ENCODE assay signal across 15 cellular contexts in genomic region chr4:165382640-165383039, GRCh38. TPM values are rescaled to one million over a fixed set of nuclear protein-coding genes. Genes with fewer than 3 reads are reported as not detected.
DNase-seq lines count a peak whose midpoint lies in the region; ATAC-seq, FAIRE-seq and TF ChIP-seq lines count a peak whose summit lies in the region.
"Had no signal": no experiment of that assay in that cellular context is flagged by ENCODE, and none has a peak within 500 bp of the region (broad histone marks: within the 10 kb centered on the region; RNA-seq: fewer than 3 reads in every experiment).

No MANE protein-coding gene starts in this region.

- H3K4me3 ChIP-seq in HepG2 (replicated peaks in 1 of 3; ENCODE audit: insufficient read depth in 1 of 3, low read depth in 2 of 3, low read length in 3 of 3) (no peak overlapping the region; a peak in 1 of 6 replicates), right lobe of liver (no peak overlapping the region), endocrine pancreas (ENCODE audit: control insufficient read depth, insufficient read depth, low read length) (peak overlapping the region; percentile 100), aorta (ENCODE audit: low read length in 2 of 2) (peak overlapping the region in 1 of 2 donors; percentile 46), esophagus squamous epithelium (no peak overlapping the region)

- in situ Hi-C loops in HepG2 (cut with HindIII; ENCODE audit: extremely low pct_ligation_motif_present, low pct_unique_long_range_greater_than_20kb): no loop called here

- no peaks in the 10 kb centered on the region for H3K9me3 ChIP-seq in HepG2 (ENCODE audit: low read length)
- H3K9me3 ChIP-seq in right lobe of liver: no peaks in the 10 kb centered on the region
- no peaks in the 10 kb centered on the region for H3K9me3 ChIP-seq in endocrine pancreas (ENCODE audit: control insufficient read depth, low read length)
- H3K9me3 ChIP-seq in aorta (ENCODE audit: control insufficient read depth, low read length): no peaks in the 10 kb centered on the region
- no peaks in the 10 kb centered on the region for H3K9me3 ChIP-seq in esophagus squamous epithelium

- peaks cover 11% of the 10 kb centered on the region for H3K27me3 Mint-ChIP-seq in nephron (ENCODE audit: low read depth)

- intact Hi-C loops in HepG2 (cut with micrococcal nuclease; ENCODE audit: unreplicated experiment) (no loop called here), right lobe of liver (cut with DNase I) (no loop called here), aorta (cut with DNase I) (no loop called here), esophagus squamous epithelium (cut with DNase I) (no loop called here)

- TF ChIP-seq RAD21 in HepG2 (CRISPR knock-in tag; IDR thresholded peaks at IDR 0.05): no peak

- 91% methylated on average over 1 of the region's 1 CpG for WGBS in HepG2 (ENCODE audit: low lambda C conversion rate)
- WGBS in right lobe of liver (ENCODE audit: insufficient coverage, low coverage, low lambda C conversion rate, missing lambda C conversion rate): 80% methylated on average over 1 of the region's 1 CpG
- 71 to 84% methylated on average over 1 of the region's 1 CpG for WGBS in aorta, 2 donors
- 76 to 93% methylated on average over 1 of the region's 1 CpG for WGBS in esophagus squamous epithelium, 2 donors

- CTCF ChIA-PET in HepG2 (lab: Yijun Ruan, JAX; ENCODE audit: low intra/inter-chr PET ratio, low total read pairs): no interaction called here

- no peaks in the 10 kb centered on the region for H3K36me3 Mint-ChIP-seq in nephron (ENCODE audit: low read depth)

- DNase-seq in HepG2 (ENCODE audit: low spot score): no peak
- DNase-seq in right lobe of liver: no peak
- no peak for DNase-seq in aorta
- DNase-seq in activated CD8-positive, alpha-beta memory T cell treated with anti-CD3 and anti-CD28 coated beads for 24 hours: no peak
- no peak for DNase-seq in esophagus squamous epithelium (lab: John Stamatoyannopoulos, UW)
- DNase-seq: DMS153, KG1, NCI-H1048, NCI-H2081 treated with DMSO at 0.1 percent for 48 hours, NCI-H526, PC-3 had no signal

- H3K9ac ChIP-seq in HepG2 (ENCODE audit: insufficient read depth, low read depth, low read length) (no peak overlapping the region), endocrine pancreas (ENCODE audit: control insufficient read depth, insufficient read depth, low read length) (no peak overlapping the region)

- H3K4me1 Mint-ChIP-seq in nephron: peaks cover 62% of the 10 kb centered on the region

- POLR2A ChIA-PET in HepG2 (lab: Yijun Ruan, JAX): interaction anchor here (1.5 kb wide), 1 partner anchor 31 kb away, joined by 4 read pairs; no protein-coding TSS in a partner anchor

- H3K27me3 ChIP-seq in HepG2 (ENCODE audit: control insufficient read depth in 1 of 2, insufficient read depth in 2 of 2, low read length in 2 of 2): no peaks in the 10 kb centered on the region; a peak in 1 of 5 replicates
- no peaks in the 10 kb centered on the region for H3K27me3 ChIP-seq in right lobe of liver
- no peaks in the 10 kb centered on the region for H3K27me3 ChIP-seq in endocrine pancreas (ENCODE audit: control insufficient read depth, insufficient read depth, low read length)
- no peaks in the 10 kb centered on the region for H3K27me3 ChIP-seq in aorta (ENCODE audit: control insufficient read depth in 1 of 2, insufficient read depth in 2 of 2, low read length in 1 of 2)
- H3K27me3 ChIP-seq in esophagus squamous epithelium: peaks cover 0 to 23% (median 0%) of the 10 kb centered on the region in 4 donors

- H3K4me1 ChIP-seq in HepG2 (ENCODE audit: insufficient read depth, low read length): peaks cover 64% of the 10 kb centered on the region
- H3K4me1 ChIP-seq in right lobe of liver: no peaks in the 10 kb centered on the region
- peaks cover 47% of the 10 kb centered on the region for H3K4me1 ChIP-seq in endocrine pancreas (ENCODE audit: control insufficient read depth, insufficient read depth, low read length)
- peaks cover 2 to 7% of the 10 kb centered on the region in 2 donors for H3K4me1 ChIP-seq in aorta (ENCODE audit: control insufficient read depth in 1 of 2, insufficient read depth in 2 of 2, low read length in 2 of 2)
- peaks cover 0 to 41% (median 5%) of the 10 kb centered on the region in 3 donors for H3K4me1 ChIP-seq in esophagus squamous epithelium

- TF ChIP-seq POLR2A in HepG2 (IDR thresholded peaks at IDR 0.05; ENCODE audit: insufficient read depth in 1 of 2, low read depth in 2 of 2, low read length in 2 of 2) (no peak), right lobe of liver (IDR thresholded peaks at IDR 0.05) (no peak), esophagus squamous epithelium (IDR thresholded peaks at IDR 0.05) (no peak)

- peaks cover 3% of the 10 kb centered on the region; the same call in 1 of the 2 replicates for H4K20me1 ChIP-seq in HepG2 (ENCODE audit: insufficient read depth, low read length)

- H2AFZ ChIP-seq in HepG2 (ENCODE audit: low read length): no peak overlapping the region

- no peak for TF ChIP-seq EP300 in HepG2 (IDR thresholded peaks at IDR 0.05; ENCODE audit: low read depth in 2 of 2, low read length in 2 of 2)
- TF ChIP-seq EP300 in HepG2 (CRISPR knock-in tag; IDR thresholded peaks at IDR 0.05; ENCODE audit: borderline replicate concordance): no peak

- H3K4me3 Mint-ChIP-seq in nephron: peak overlapping the region in 2 of 3 experiments; percentile 16 to 29

- BruUV-seq in HepG2 (replicated peaks; lab: Mats Ljungman, UMichigan): no TSS peak

- no peaks in the 10 kb centered on the region for H3K9me3 Mint-ChIP-seq in nephron

- H3K36me3 ChIP-seq in HepG2 (replicated peaks in 1 of 2; ENCODE audit: control insufficient read depth in 1 of 2, insufficient read depth in 2 of 2, low read length in 2 of 2) (no peaks in the 10 kb centered on the region; a peak in 2 of 5 replicates), right lobe of liver (no peaks in the 10 kb centered on the region), endocrine pancreas (ENCODE audit: control insufficient read depth, insufficient read depth, low read length) (no peaks in the 10 kb centered on the region), aorta (ENCODE audit: control insufficient read depth in 1 of 2, insufficient read depth in 2 of 2, low read length in 1 of 2) (no peaks in the 10 kb centered on the region), esophagus squamous epithelium (no peaks in the 10 kb centered on the region)

- FAIRE-seq in HepG2 (lab: Jason Lieb, UNC): no peak

- H3K4me2 ChIP-seq in HepG2 (ENCODE audit: low read depth, low read length): peak overlapping the region; percentile 78

- peak overlapping the region; percentile 94 to 99 (median 95) for H3K27ac Mint-ChIP-seq in nephron

- ATAC-seq in HepG2 (no peak), right lobe of liver (no peak), aorta (ENCODE audit: low FRiP score) (no peak), HG03175 (IDR thresholded peaks at IDR 0.05; ENCODE audit: unreplicated experiment) (no peak)
- ATAC-seq: PC-3 had no signal

- no peak for TF ChIP-seq CTCF in HepG2 (CRISPR knock-in tag; IDR thresholded peaks at IDR 0.05)
- TF ChIP-seq CTCF in right lobe of liver (IDR thresholded peaks at IDR 0.05): no peak
- TF ChIP-seq CTCF in nephron (IDR thresholded peaks at IDR 0.05; ENCODE audit: unreplicated experiment in 3 of 3): no peak
- TF ChIP-seq CTCF in esophagus squamous epithelium (IDR thresholded peaks at IDR 0.05): no peak

- H3K79me2 ChIP-seq in HepG2 (ENCODE audit: insufficient read depth, low read length): peaks cover 83% of the 10 kb centered on the region

- H3K27ac ChIP-seq in HepG2 (ENCODE audit: extremely low read length, insufficient read depth, low read length) (no peak overlapping the region), right lobe of liver (no peak overlapping the region), aorta (ENCODE audit: low read depth in 1 of 2, low read length in 2 of 2) (peak overlapping the region; percentile 67 to 79), esophagus squamous epithelium (peak overlapping the region in 2 of 4 donors; percentile 1 to 38)
- H3K27ac ChIP-seq: C4-2B had no signal

RNA-seq across cellular contexts. Expression of gene CPE, which starts 3.8 kb away (rescaled TPM):
- total RNA-seq in HepG2 (2016; rRNA removed; fragmentation: Illumina TruSeq; extraction: Trizol): 94.9 and 268 TPM in 2 replicates
- total RNA-seq in HepG2 (2016; cell fraction: cytosol; rRNA removed; fragmentation: Illumina TruSeq; extraction: Trizol; ENCODE audit: low read depth): 17.2 and 19.0 TPM in 2 replicates
- 102 and 257 TPM in 2 replicates for total RNA-seq in HepG2 (2016; cell fraction: insoluble cytoplasmic fraction; rRNA removed; fragmentation: Illumina TruSeq; extraction: Trizol)
- 37.6 and 40.7 TPM in 2 replicates for total RNA-seq in HepG2 (2016; cell fraction: membrane; rRNA removed; fragmentation: Illumina TruSeq; extraction: Trizol)
- 175 and 228 TPM in 2 replicates for total RNA-seq in HepG2 (2016; cell fraction: nucleus; rRNA removed; fragmentation: Illumina TruSeq; extraction: Trizol)
- polyA plus RNA-seq in HepG2 (2011; rRNA removed): 852 and 1,053 TPM in 2 replicates
- polyA plus RNA-seq in HepG2 (2011; cell fraction: cytosol; rRNA removed): 598 and 914 TPM in 2 replicates
- polyA plus RNA-seq in HepG2 (2011; cell fraction: nucleus; rRNA removed): 191 and 279 TPM in 2 replicates
- polyA plus RNA-seq in HepG2 (2012): 606 and 622 TPM in 2 replicates
- polyA plus RNA-seq in HepG2 (2016; cell fraction: cytosol; fragmentation: Illumina TruSeq; extraction: Trizol; ENCODE audit: low read depth): 16.7 and 17.9 TPM in 2 replicates
- polyA plus RNA-seq in HepG2 (2016; cell fraction: insoluble cytoplasmic fraction; fragmentation: Illumina TruSeq; extraction: Trizol; ENCODE audit: low read depth): 101 and 110 TPM in 2 replicates
- 27.8 and 29.5 TPM in 2 replicates for polyA plus RNA-seq in HepG2 (2016; cell fraction: membrane; fragmentation: Illumina TruSeq; extraction: Trizol; ENCODE audit: low read depth)
- 265 and 300 TPM in 2 replicates for polyA plus RNA-seq in HepG2 (2016; cell fraction: nucleus; fragmentation: Illumina TruSeq; extraction: Trizol; ENCODE audit: insufficient read depth, low read depth)
- 2.0 and 450 TPM in 2 replicates for polyA minus RNA-seq in HepG2 (2011; rRNA and poly(A)+ RNA removed; ENCODE audit: low replicate concordance)
- 399 and 680 TPM in 2 replicates for polyA minus RNA-seq in HepG2 (2011; cell fraction: cytosol; rRNA and poly(A)+ RNA removed)
- polyA minus RNA-seq in HepG2 (2011; cell fraction: nucleus; rRNA and poly(A)+ RNA removed): 122 and 224 TPM in 2 replicates
- total RNA-seq in right lobe of liver: 10 to 100 TPM in 2 of 6 experiments, 1 to 10 TPM in 4; 4.2 to 17.3 (median 9.4) TPM
- total RNA-seq in aorta: 100 to 1,000 TPM; 417 to 443 TPM
- polyA plus RNA-seq in aorta: 100 to 1,000 TPM; 256 to 287 TPM
- total RNA-seq in esophagus squamous epithelium: 10 to 100 TPM in 3 of 4 donors, 1 to 10 TPM in 1; 6.6 to 50.4 (median 24.1) TPM

RNA-seq across cellular contexts. Expression of gene MSMO1, which starts 55.2 kb away (rescaled TPM):
- total RNA-seq in HepG2 (2016; rRNA removed; fragmentation: Illumina TruSeq; extraction: Trizol) (135 and 216 TPM in 2 replicates), right lobe of liver (100 to 1,000 TPM in 4 of 6 experiments, 10 to 100 TPM in 2; 81.8 to 368 (median 122) TPM), aorta (10 to 100 TPM; 23.4 to 34.1 TPM), esophagus squamous epithelium (100 to 1,000 TPM; 122 to 302 (median 172) TPM)
- 56.7 and 57.3 TPM in 2 replicates for total RNA-seq in HepG2 (2016; cell fraction: cytosol; rRNA removed; fragmentation: Illumina TruSeq; extraction: Trizol; ENCODE audit: low read depth)
- 150 and 216 TPM in 2 replicates for total RNA-seq in HepG2 (2016; cell fraction: insoluble cytoplasmic fraction; rRNA removed; fragmentation: Illumina TruSeq; extraction: Trizol)
- total RNA-seq in HepG2 (2016; cell fraction: membrane; rRNA removed; fragmentation: Illumina TruSeq; extraction: Trizol): 135 and 158 TPM in 2 replicates
- 178 and 218 TPM in 2 replicates for total RNA-seq in HepG2 (2016; cell fraction: nucleus; rRNA removed; fragmentation: Illumina TruSeq; extraction: Trizol)
- polyA plus RNA-seq in HepG2 (2011; rRNA removed) (98.1 and 138 TPM in 2 replicates), aorta (10 to 100 TPM; 11.2 to 14.8 TPM)
- polyA plus RNA-seq in HepG2 (2011; cell fraction: cytosol; rRNA removed): 48.1 and 138 TPM in 2 replicates
- 17.9 and 54.3 TPM in 2 replicates for polyA plus RNA-seq in HepG2 (2011; cell fraction: nucleus; rRNA removed)
- polyA plus RNA-seq in HepG2 (2012): 175 and 202 TPM in 2 replicates
- 23.5 and 27.9 TPM in 2 replicates for polyA plus RNA-seq in HepG2 (2016; cell fraction: cytosol; fragmentation: Illumina TruSeq; extraction: Trizol; ENCODE audit: low read depth)
- 109 and 119 TPM in 2 replicates for polyA plus RNA-seq in HepG2 (2016; cell fraction: insoluble cytoplasmic fraction; fragmentation: Illumina TruSeq; extraction: Trizol; ENCODE audit: low read depth)
- 58.7 and 63.0 TPM in 2 replicates for polyA plus RNA-seq in HepG2 (2016; cell fraction: membrane; fragmentation: Illumina TruSeq; extraction: Trizol; ENCODE audit: low read depth)
- 234 and 249 TPM in 2 replicates for polyA plus RNA-seq in HepG2 (2016; cell fraction: nucleus; fragmentation: Illumina TruSeq; extraction: Trizol; ENCODE audit: insufficient read depth, low read depth)
- polyA minus RNA-seq in HepG2 (2011; rRNA and poly(A)+ RNA removed; ENCODE audit: low replicate concordance): 11.4 and 32.9 TPM in 2 replicates
- polyA minus RNA-seq in HepG2 (2011; cell fraction: cytosol; rRNA and poly(A)+ RNA removed): 61.6 and 109 TPM in 2 replicates
- polyA minus RNA-seq in HepG2 (2011; cell fraction: nucleus; rRNA and poly(A)+ RNA removed): 48.5 and 106 TPM in 2 replicates

Comparison
In these comparisons a context has a peak if more than half of its experiments do, and no peak if none do; other contexts are left out.
1. H3K27ac ChIP-seq: peak in aorta (2 of 2); none in HepG2 (single experiment) and right lobe of liver (0 of 3).